3 cellular contexts compared by ENCODE assay signal in the genomic region with DNA sequence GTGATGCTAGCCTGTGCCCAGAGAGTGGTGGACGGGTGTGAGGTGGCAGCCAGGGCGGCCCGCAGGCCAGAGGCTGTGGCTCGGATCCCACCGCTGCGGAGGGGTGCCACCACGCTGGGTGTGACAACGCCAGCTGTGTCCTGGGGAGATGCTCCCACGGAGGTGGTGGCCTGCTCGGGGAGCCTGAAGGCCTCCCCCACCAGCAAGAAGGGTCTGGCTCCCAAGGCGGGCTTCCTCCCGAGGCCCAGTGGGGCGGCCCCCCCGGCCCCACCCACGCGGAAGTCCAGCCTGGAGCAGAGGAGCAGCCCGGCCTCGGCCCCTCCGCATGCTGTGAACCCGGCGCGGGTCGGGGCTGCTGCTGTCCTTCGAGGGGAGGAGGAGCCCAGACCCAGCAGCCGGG. TPM values are rescaled to one million over a fixed set of nuclear protein-coding genes. Genes with fewer than 3 reads are reported as not detected.
"Had no signal": no experiment of that assay in that cellular context is flagged by ENCODE, and none has a peak within 500 bp of the region (broad histone marks: within the 10 kb centered on the region; RNA-seq: fewer than 3 reads in every experiment).

No MANE protein-coding gene starts in this region.

- DNase-seq: GDM1, GF-D8 had no signal

- H3K4me3 ChIP-seq: GM12878 had no signal

RNA-seq across cellular contexts. Expression of a gene that starts 38.2 kb away (rescaled TPM):
- polyA plus RNA-seq: GM12878 had no signal
